Comparison of ENCODE assay signal across 11 cellular contexts in the genomic region with DNA sequence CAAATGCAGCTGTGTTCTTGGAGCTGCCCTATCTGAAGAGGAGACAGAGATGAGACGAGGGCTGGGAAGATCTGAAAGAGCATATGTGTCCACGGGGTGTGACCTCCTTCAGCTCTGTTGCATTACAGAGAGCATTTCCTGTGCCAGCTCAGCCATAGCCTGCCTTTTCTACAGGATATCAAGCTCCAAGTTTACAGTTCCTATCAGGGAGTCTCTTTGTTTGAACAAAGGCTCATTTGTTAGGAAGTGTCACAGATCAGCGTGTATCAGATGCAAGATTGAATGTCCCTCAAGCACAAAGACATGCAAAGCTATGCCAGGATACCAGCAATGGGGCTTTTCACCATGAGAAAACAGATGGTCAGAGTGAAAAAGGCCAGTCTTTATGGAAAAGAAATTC.
DNase-seq lines count a peak whose midpoint lies in the region; ATAC-seq, FAIRE-seq and TF ChIP-seq lines count a peak whose summit lies in the region.
"Had no signal": no experiment of that assay in that cellular context is flagged by ENCODE, and none has a peak within 500 bp of the region (broad histone marks: within the 10 kb centered on the region; RNA-seq: fewer than 3 reads in every experiment).

No MANE protein-coding gene starts in this region.

- H3K4me1 Mint-ChIP-seq in activated naive CD4-positive, alpha-beta T cell treated with anti-CD3 and anti-CD28 coated beads for 36 hours (ENCODE audit: low read depth) = no peaks in the 10 kb centered on the region

- no peaks in the 10 kb centered on the region for H3K9me3 ChIP-seq in SJCRH30 (replicated peaks)

- TF ChIP-seq POLR2A in H54 (IDR thresholded peaks at IDR 0.05; ENCODE audit: low read depth, low read length) = no peak

- H3K27ac ChIP-seq in SJCRH30 = peak overlapping the region; percentile 35

- H3K4me3 Mint-ChIP-seq in activated naive CD4-positive, alpha-beta T cell treated with anti-CD3 and anti-CD28 coated beads for 36 hours = no peak overlapping the region

- no peak overlapping the region for H3K4me3 ChIP-seq in SJCRH30

- no peak overlapping the region for H3K27ac Mint-ChIP-seq in activated naive CD4-positive, alpha-beta T cell treated with anti-CD3 and anti-CD28 coated beads for 36 hours

- H3K4me1 ChIP-seq in SJCRH30 = peaks cover 13% of the 10 kb centered on the region

- intact Hi-C loops in sciatic nerve (cut with DNase I) = no loop called here
- intact Hi-C loops in activated naive CD4-positive, alpha-beta T cell treated with anti-CD3 and anti-CD28 coated beads for 36 hours (cut with micrococcal nuclease) = no loop called here

- no peaks in the 10 kb centered on the region for H3K36me3 Mint-ChIP-seq in activated naive CD4-positive, alpha-beta T cell treated with anti-CD3 and anti-CD28 coated beads for 36 hours (ENCODE audit: low read depth)

- H3K36me3 ChIP-seq in SJCRH30 = no peaks in the 10 kb centered on the region

- H3K9me3 Mint-ChIP-seq in activated naive CD4-positive, alpha-beta T cell treated with anti-CD3 and anti-CD28 coated beads for 36 hours = no peaks in the 10 kb centered on the region

- no peak for DNase-seq in H54 (ENCODE audit: insufficient read length, low spot score)
- peak; percentile 50 to 77 for DNase-seq in SJCRH30
- DNase-seq in hippocampal formation (lab: John Stamatoyannopoulos, UW) = peak; percentile 22 to 31
- no peak for DNase-seq in sciatic nerve (ENCODE audit: low spot score)
- no peak for DNase-seq in UCSD-AML1 (lab: John Stamatoyannopoulos, UW; ENCODE audit: unreplicated experiment)
- no peak for DNase-seq in SIG-M5 treated with dmso at 0.1 percent for 504 hours (lab: John Stamatoyannopoulos, UW; ENCODE audit: unreplicated experiment)
- no peak for DNase-seq in activated naive CD4-positive, alpha-beta T cell treated with anti-CD3 and anti-CD28 coated beads for 36 hours
- no peak for DNase-seq in NCI-H128 (lab: John Stamatoyannopoulos, UW; ENCODE audit: unreplicated experiment)
- DNase-seq: activated CD4-positive, CD25-positive, alpha-beta regulatory T cell treated with anti-CD3 and anti-CD28 coated beads, Interleukin-2, amount 50 U/mL, for 72 hours; activated gamma-delta T cell had no signal

- FAIRE-seq in H54 (lab: Jason Lieb, UNC) = peak; percentile 68
- FAIRE-seq: GM18507 had no signal

- ATAC-seq in sciatic nerve = peak; percentile 22

- H3K27me3 Mint-ChIP-seq in activated naive CD4-positive, alpha-beta T cell treated with anti-CD3 and anti-CD28 coated beads for 36 hours (ENCODE audit: low read depth) = peaks cover 2% of the 10 kb centered on the region

- H3K27me3 ChIP-seq in SJCRH30 = no peaks in the 10 kb centered on the region

- CTCF ChIA-PET in activated naive CD4-positive, alpha-beta T cell treated with anti-CD3 and anti-CD28 coated beads for 36 hours (lab: Charles Lee) = no interaction called here

Comparison
In these comparisons a context has a peak if more than half of its experiments do, and no peak if none do; other contexts are left out.
1. DNase-seq: peak in SJCRH30 (2 of 2) and hippocampal formation (2 of 2); none in H54 (single experiment), sciatic nerve (single experiment), UCSD-AML1 (single experiment), SIG-M5 treated with dmso at 0.1 percent for 504 hours (single experiment), activated naive CD4-positive, alpha-beta T cell treated with anti-CD3 and anti-CD28 coated beads for 36 hours (single experiment) and NCI-H128 (single experiment).